In the genomic region with DNA sequence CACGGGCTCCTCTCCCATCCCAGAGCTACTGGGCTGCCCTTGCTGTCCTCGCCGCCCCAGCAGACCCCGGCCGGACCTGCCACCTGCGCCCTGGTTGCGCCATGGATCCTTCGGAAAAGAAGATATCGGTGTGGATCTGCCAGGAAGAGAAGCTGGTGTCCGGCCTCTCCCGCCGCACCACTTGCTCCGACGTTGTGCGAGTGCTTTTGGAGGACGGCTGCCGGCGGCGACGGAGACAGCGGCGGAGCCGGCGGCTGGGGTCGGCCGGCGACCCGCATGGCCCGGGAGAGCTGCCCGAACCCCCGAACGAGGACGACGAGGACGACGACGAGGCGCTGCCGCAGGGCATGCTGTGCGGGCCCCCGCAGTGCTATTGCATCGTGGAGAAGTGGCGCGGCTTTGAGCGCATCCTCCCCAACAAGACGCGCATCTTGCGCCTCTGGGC, we compare ENCODE assay signal across 10 cellular contexts. TPM values are rescaled to one million over a fixed set of nuclear protein-coding genes. Genes with fewer than 3 reads are reported as not detected.
A peak's percentile ranks its signal among the peaks of the same experiment; 100 is the strongest.
DNase-seq lines count a peak whose midpoint lies in the region; ATAC-seq and TF ChIP-seq lines count a peak whose summit lies in the region.
"Had no signal": no experiment of that assay in that cellular context is flagged by ENCODE, and none has a peak within 500 bp of the region (broad histone marks: within the 10 kb centered on the region; RNA-seq: fewer than 3 reads in every experiment).

No MANE protein-coding gene starts in this region.

- no peak overlapping the region for H3K4me3 Mint-ChIP-seq in endothelial cell (ENCODE audit: unreplicated experiment)

- TF ChIP-seq CTCF in VCaP (conservative IDR thresholded peaks at IDR 0.05), result no peak
- TF ChIP-seq CTCF in endothelial cell (IDR thresholded peaks at IDR 0.05; ENCODE audit: unreplicated experiment), result no peak

- H3K27me3 ChIP-seq in iPS-18a (ENCODE audit: control insufficient read depth, insufficient read depth, low read length), result peaks cover 75% of the 10 kb centered on the region
- peaks cover 27% of the 10 kb centered on the region for H3K27me3 ChIP-seq in effector memory CD4-positive, alpha-beta T cell (replicated peaks; ENCODE audit: control insufficient read depth, insufficient read depth, low read length, poor library complexity, severe bottlenecking)

- ATAC-seq in GM18907 (IDR thresholded peaks at IDR 0.05; ENCODE audit: unreplicated experiment) (peak; percentile 18), GM19452 (IDR thresholded peaks at IDR 0.05; ENCODE audit: unreplicated experiment) (no peak)

- no peak for DNase-seq in activated gamma-delta T cell (lab: John Stamatoyannopoulos, UW)
- DNase-seq in effector memory CD4-positive, alpha-beta T cell, result no peak
- DNase-seq in endothelial cell (ENCODE audit: low spot score), result no peak

- H3K36me3 ChIP-seq in iPS-18a (ENCODE audit: control insufficient read depth, low read depth, low read length), result no peaks in the 10 kb centered on the region
- H3K36me3 ChIP-seq in effector memory CD4-positive, alpha-beta T cell (ENCODE audit: control insufficient read depth, insufficient read depth, low read length), result no peaks in the 10 kb centered on the region
- H3K36me3 ChIP-seq: HAP-1, neutrophil had no signal

- peaks cover 26% of the 10 kb centered on the region for H3K4me1 Mint-ChIP-seq in endothelial cell (ENCODE audit: unreplicated experiment)

- H3K9me3 ChIP-seq in iPS-18a (ENCODE audit: control insufficient read depth, low read depth, low read length), result no peaks in the 10 kb centered on the region
- no peaks in the 10 kb centered on the region for H3K9me3 ChIP-seq in effector memory CD4-positive, alpha-beta T cell (ENCODE audit: control insufficient read depth, low read length)
- H3K9me3 ChIP-seq: HAP-1, neutrophil had no signal

- no peak overlapping the region for H3K9ac ChIP-seq in iPS-18a (ENCODE audit: low read length)

- no peak overlapping the region for H3K27ac Mint-ChIP-seq in endothelial cell (ENCODE audit: unreplicated experiment)

- H3K27ac ChIP-seq in VCaP (peak overlapping the region; percentile 77), iPS-18a (ENCODE audit: low read length) (no peak overlapping the region), skin epidermis (peak overlapping the region in 18 of 21 experiments; percentile 29 to 78 (median 57))
- no peak overlapping the region for H3K27ac ChIP-seq in effector memory CD4-positive, alpha-beta T cell (ENCODE audit: insufficient read depth, low read length, poor library complexity, severe bottlenecking)
- H3K27ac ChIP-seq: neutrophil had no signal

- H3K4me3 ChIP-seq in iPS-18a (ENCODE audit: low read length) (peak overlapping the region; percentile 61), skin epidermis (peak overlapping the region; percentile 31 to 58 (median 46))
- no peak overlapping the region for H3K4me3 ChIP-seq in effector memory CD4-positive, alpha-beta T cell (ENCODE audit: insufficient read depth, low read depth, low read length, poor library complexity, severe bottlenecking)
- H3K4me3 ChIP-seq: HAP-1 had no signal

- H3K36me3 Mint-ChIP-seq in endothelial cell (ENCODE audit: low read depth, unreplicated experiment), result no peaks in the 10 kb centered on the region

- peaks cover 2% of the 10 kb centered on the region for H3K27me3 Mint-ChIP-seq in endothelial cell (ENCODE audit: unreplicated experiment)

- H3K9me3 Mint-ChIP-seq in endothelial cell (ENCODE audit: unreplicated experiment), result no peaks in the 10 kb centered on the region

- H3K4me1 ChIP-seq in iPS-18a (ENCODE audit: control insufficient read depth, low read depth, low read length), result peaks cover 37% of the 10 kb centered on the region
- H3K4me1 ChIP-seq in effector memory CD4-positive, alpha-beta T cell (ENCODE audit: control insufficient read depth, insufficient read depth, low read length, poor library complexity, severe bottlenecking), result peaks cover 5% of the 10 kb centered on the region
- H3K4me1 ChIP-seq: HAP-1 had no signal

RNA-seq across cellular contexts. Expression of gene RASSF10, which starts 0.4 kb away (rescaled TPM):
- 17.5 TPM for total RNA-seq in endothelial cell (ENCODE audit: unreplicated experiment)

Comparison
In these comparisons a context has a peak if more than half of its experiments do, and no peak if none do; other contexts are left out.
1. H3K27ac ChIP-seq: peak in VCaP (single experiment) and skin epidermis (18 of 21); none in iPS-18a (single experiment) and effector memory CD4-positive, alpha-beta T cell (single experiment).